ENCODE assay signal across 9 cellular contexts in genomic region chr14:68306934-68307758, GRCh38.
A peak's percentile ranks its signal among the peaks of the same experiment; 100 is the strongest.
DNase-seq lines count a peak whose midpoint lies in the region; FAIRE-seq and TF ChIP-seq lines count a peak whose summit lies in the region.
"Had no signal": no experiment of that assay in that cellular context is flagged by ENCODE, and none has a peak within 500 bp of the region (broad histone marks: within the 10 kb centered on the region; RNA-seq: fewer than 3 reads in every experiment).

No MANE protein-coding gene starts in this region.

- H3K9me2 ChIP-seq in hepatocyte (replicated peaks; ENCODE audit: insufficient read depth): no peaks in the 10 kb centered on the region

- in situ Hi-C loops in GM13977 (cut with MboI; ENCODE audit: low pct_unique_long_range_greater_than_20kb, low sequenced_read_pairs, unreplicated experiment): no loop called here

- WGBS in hepatocyte (ENCODE audit: low lambda C conversion rate, missing lambda C conversion rate): 40% methylated on average over 8 of the region's 8 CpGs
- 91 to 93% methylated on average over 8 of the region's 8 CpGs for WGBS in testis, 2 donors

- TF ChIP-seq CTCF in hepatocyte (IDR thresholded peaks at IDR 0.05; ENCODE audit: poor library complexity) (no peak), GM13977 (IDR thresholded peaks at IDR 0.05; ENCODE audit: extremely low read depth, insufficient read depth, missing control alignments) (no peak), testis (IDR thresholded peaks at IDR 0.05) (no peak)

- peak overlapping the region; percentile 87 for H3K27ac ChIP-seq in hepatocyte
- no peak overlapping the region for H3K27ac ChIP-seq in testis

- peaks cover 33% of the 10 kb centered on the region for H3K4me1 ChIP-seq in hepatocyte (ENCODE audit: insufficient read depth)
- peaks cover 9% of the 10 kb centered on the region for H3K4me1 ChIP-seq in testis

- peak; percentile 88 for FAIRE-seq in HTR-8/SVneo (lab: Jason Lieb, UNC)

- TF ChIP-seq POLR2A in testis (IDR thresholded peaks at IDR 0.05): no peak

- no peak overlapping the region for H2AFZ ChIP-seq in hepatocyte

- DNase-seq in HTR-8/SVneo (ENCODE audit: insufficient read length, low spot score) (no peak), NCI-H82 treated with DMSO at 0.1 percent for 48 hours (lab: John Stamatoyannopoulos, UW; ENCODE audit: unreplicated experiment) (peak; percentile 54), hepatocyte (ENCODE audit: low spot score) (peak; percentile 35), stromal cell of bone marrow (ENCODE audit: low read depth) (peak; percentile 34), GM13977 (ENCODE audit: low spot score) (no peak), KG1 (lab: John Stamatoyannopoulos, UW) (no peak), T1000 (lab: John Stamatoyannopoulos, UW) (no peak), testis (no peak)
- DNase-seq: activated T-cell treated with anti-CD3 and anti-CD28 coated beads, Interleukin-2, amount 50 U/mL, for 48 hours had no signal

- H3K27me3 ChIP-seq in hepatocyte: no peaks in the 10 kb centered on the region
- no peaks in the 10 kb centered on the region for H3K27me3 ChIP-seq in testis

- intact Hi-C loops in testis (cut with DNase I; ENCODE audit: low total_unique reads): no loop called here

- no peaks in the 10 kb centered on the region for H3K79me2 ChIP-seq in hepatocyte

- peak overlapping the region; percentile 57 for H3K4me2 ChIP-seq in hepatocyte

- H3K9me3 ChIP-seq in hepatocyte (ENCODE audit: low read depth): no peaks in the 10 kb centered on the region
- H3K9me3 ChIP-seq in testis: no peaks in the 10 kb centered on the region

- H3K4me3 ChIP-seq in hepatocyte (no peak overlapping the region), testis (no peak overlapping the region)

- no peaks in the 10 kb centered on the region for H3K36me3 ChIP-seq in hepatocyte (replicated peaks; ENCODE audit: insufficient read depth, low read depth)
- H3K36me3 ChIP-seq in testis (ENCODE audit: low read depth, missing control alignments): no peaks in the 10 kb centered on the region

- no peaks in the 10 kb centered on the region for H4K20me1 ChIP-seq in hepatocyte (ENCODE audit: insufficient read depth, poor library complexity, severe bottlenecking)

Comparison
In these comparisons a context has a peak if more than half of its experiments do, and no peak if none do; other contexts are left out.
1. DNase-seq: peak in NCI-H82 treated with DMSO at 0.1 percent for 48 hours (single experiment), hepatocyte (single experiment) and stromal cell of bone marrow (single experiment); none in HTR-8/SVneo (single experiment), GM13977 (single experiment), KG1 (single experiment), T1000 (single experiment) and testis (single experiment).